2 cellular contexts compared by ENCODE assay signal in genomic region chr14:68418192-68419118, GRCh38.
TF ChIP-seq lines count a peak whose summit lies in the region.

No MANE protein-coding gene starts in this region.

TF ChIP-seq in liver, 16 proteins besides CTCF, POLR2A, EP300 and RAD21 (continued from another document):
- TF ChIP-seq NR2F2 (IDR thresholded peaks at IDR 0.05) (peak; percentile 70), JUND (IDR thresholded peaks at IDR 0.05) (no peak), FOXA2 (IDR thresholded peaks at IDR 0.05) (no peak), FOXA1 (IDR thresholded peaks at IDR 0.05) (no peak), RXRA (IDR thresholded peaks at IDR 0.05) (peak; percentile 73 to 76), ATF3 (IDR thresholded peaks at IDR 0.05) (no peak), ZBTB33 (IDR thresholded peaks at IDR 0.05) (no peak), YY1 (IDR thresholded peaks at IDR 0.05) (no peak)
- TF ChIP-seq, protein P1, sequence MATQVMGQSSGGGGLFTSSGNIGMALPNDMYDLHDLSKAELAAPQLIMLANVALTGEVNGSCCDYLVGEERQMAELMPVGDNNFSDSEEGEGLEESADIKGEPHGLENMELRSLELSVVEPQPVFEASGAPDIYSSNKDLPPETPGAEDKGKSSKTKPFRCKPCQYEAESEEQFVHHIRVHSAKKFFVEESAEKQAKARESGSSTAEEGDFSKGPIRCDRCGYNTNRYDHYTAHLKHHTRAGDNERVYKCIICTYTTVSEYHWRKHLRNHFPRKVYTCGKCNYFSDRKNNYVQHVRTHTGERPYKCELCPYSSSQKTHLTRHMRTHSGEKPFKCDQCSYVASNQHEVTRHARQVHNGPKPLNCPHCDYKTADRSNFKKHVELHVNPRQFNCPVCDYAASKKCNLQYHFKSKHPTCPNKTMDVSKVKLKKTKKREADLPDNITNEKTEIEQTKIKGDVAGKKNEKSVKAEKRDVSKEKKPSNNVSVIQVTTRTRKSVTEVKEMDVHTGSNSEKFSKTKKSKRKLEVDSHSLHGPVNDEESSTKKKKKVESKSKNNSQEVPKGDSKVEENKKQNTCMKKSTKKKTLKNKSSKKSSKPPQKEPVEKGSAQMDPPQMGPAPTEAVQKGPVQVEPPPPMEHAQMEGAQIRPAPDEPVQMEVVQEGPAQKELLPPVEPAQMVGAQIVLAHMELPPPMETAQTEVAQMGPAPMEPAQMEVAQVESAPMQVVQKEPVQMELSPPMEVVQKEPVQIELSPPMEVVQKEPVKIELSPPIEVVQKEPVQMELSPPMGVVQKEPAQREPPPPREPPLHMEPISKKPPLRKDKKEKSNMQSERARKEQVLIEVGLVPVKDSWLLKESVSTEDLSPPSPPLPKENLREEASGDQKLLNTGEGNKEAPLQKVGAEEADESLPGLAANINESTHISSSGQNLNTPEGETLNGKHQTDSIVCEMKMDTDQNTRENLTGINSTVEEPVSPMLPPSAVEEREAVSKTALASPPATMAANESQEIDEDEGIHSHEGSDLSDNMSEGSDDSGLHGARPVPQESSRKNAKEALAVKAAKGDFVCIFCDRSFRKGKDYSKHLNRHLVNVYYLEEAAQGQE (IDR thresholded peaks at IDR 0.05): no peak

TF ChIP-seq in HepG2, 621 proteins besides CTCF, POLR2A, EP300 and RAD21:
- TF ChIP-seq SOX13 (IDR thresholded peaks at IDR 0.05): no peak
- no peak for TF ChIP-seq SOX13 (CRISPR knock-in tag; conservative IDR thresholded peaks at IDR 0.05 in 1 of 2, IDR thresholded peaks at IDR 0.05 in 1 of 2)
- TF ChIP-seq IRX3 (CRISPR knock-in tag; IDR thresholded peaks at IDR 0.05; ENCODE audit: borderline replicate concordance, low read depth): no peak
- TF ChIP-seq, protein P2, sequence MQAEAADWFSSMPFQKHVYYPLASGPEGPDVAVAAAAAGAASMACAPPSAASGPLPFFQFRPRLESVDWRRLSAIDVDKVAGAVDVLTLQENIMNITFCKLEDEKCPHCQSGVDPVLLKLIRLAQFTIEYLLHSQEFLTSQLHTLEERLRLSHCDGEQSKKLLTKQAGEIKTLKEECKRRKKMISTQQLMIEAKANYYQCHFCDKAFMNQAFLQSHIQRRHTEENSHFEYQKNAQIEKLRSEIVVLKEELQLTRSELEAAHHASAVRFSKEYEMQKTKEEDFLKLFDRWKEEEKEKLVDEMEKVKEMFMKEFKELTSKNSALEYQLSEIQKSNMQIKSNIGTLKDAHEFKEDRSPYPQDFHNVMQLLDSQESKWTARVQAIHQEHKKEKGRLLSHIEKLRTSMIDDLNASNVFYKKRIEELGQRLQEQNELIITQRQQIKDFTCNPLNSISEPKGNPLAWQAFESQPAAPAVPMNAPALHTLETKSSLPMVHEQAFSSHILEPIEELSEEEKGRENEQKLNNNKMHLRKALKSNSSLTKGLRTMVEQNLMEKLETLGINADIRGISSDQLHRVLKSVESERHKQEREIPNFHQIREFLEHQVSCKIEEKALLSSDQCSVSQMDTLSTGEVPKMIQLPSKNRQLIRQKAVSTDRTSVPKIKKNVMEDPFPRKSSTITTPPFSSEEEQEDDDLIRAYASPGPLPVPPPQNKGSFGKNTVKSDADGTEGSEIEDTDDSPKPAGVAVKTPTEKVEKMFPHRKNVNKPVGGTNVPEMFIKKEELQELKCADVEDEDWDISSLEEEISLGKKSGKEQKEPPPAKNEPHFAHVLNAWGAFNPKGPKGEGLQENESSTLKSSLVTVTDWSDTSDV (CRISPR knock-in tag; IDR thresholded peaks at IDR 0.05): no peak
- TF ChIP-seq CCDC6 (CRISPR knock-in tag; IDR thresholded peaks at IDR 0.05): no peak
- TF ChIP-seq ZNF460 (CRISPR knock-in tag; IDR thresholded peaks at IDR 0.05; ENCODE audit: borderline replicate concordance): no peak
- TF ChIP-seq ZKSCAN5 (CRISPR knock-in tag; IDR thresholded peaks at IDR 0.05): no peak
- TF ChIP-seq, protein P3, sequence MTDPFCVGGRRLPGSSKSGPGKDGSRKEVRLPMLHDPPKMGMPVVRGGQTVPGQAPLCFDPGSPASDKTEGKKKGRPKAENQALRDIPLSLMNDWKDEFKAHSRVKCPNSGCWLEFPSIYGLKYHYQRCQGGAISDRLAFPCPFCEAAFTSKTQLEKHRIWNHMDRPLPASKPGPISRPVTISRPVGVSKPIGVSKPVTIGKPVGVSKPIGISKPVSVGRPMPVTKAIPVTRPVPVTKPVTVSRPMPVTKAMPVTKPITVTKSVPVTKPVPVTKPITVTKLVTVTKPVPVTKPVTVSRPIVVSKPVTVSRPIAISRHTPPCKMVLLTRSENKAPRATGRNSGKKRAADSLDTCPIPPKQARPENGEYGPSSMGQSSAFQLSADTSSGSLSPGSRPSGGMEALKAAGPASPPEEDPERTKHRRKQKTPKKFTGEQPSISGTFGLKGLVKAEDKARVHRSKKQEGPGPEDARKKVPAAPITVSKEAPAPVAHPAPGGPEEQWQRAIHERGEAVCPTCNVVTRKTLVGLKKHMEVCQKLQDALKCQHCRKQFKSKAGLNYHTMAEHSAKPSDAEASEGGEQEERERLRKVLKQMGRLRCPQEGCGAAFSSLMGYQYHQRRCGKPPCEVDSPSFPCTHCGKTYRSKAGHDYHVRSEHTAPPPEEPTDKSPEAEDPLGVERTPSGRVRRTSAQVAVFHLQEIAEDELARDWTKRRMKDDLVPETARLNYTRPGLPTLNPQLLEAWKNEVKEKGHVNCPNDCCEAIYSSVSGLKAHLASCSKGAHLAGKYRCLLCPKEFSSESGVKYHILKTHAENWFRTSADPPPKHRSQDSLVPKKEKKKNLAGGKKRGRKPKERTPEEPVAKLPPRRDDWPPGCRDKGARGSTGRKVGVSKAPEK (CRISPR knock-in tag; IDR thresholded peaks at IDR 0.05; ENCODE audit: borderline replicate concordance): no peak
- TF ChIP-seq ZNF513 (CRISPR knock-in tag; conservative IDR thresholded peaks at IDR 0.05): no peak
- no peak for TF ChIP-seq BATF2 (CRISPR knock-in tag; IDR thresholded peaks at IDR 0.05)
- TF ChIP-seq ZNF234 (CRISPR knock-in tag; conservative IDR thresholded peaks at IDR 0.05): no peak
- no peak for TF ChIP-seq ZNF3 (CRISPR knock-in tag; IDR thresholded peaks at IDR 0.05)
- no peak for TF ChIP-seq NFRKB (IDR thresholded peaks at IDR 0.05)
- no peak for TF ChIP-seq ZNF30 (CRISPR knock-in tag; IDR thresholded peaks at IDR 0.05)
- TF ChIP-seq, protein P4, sequence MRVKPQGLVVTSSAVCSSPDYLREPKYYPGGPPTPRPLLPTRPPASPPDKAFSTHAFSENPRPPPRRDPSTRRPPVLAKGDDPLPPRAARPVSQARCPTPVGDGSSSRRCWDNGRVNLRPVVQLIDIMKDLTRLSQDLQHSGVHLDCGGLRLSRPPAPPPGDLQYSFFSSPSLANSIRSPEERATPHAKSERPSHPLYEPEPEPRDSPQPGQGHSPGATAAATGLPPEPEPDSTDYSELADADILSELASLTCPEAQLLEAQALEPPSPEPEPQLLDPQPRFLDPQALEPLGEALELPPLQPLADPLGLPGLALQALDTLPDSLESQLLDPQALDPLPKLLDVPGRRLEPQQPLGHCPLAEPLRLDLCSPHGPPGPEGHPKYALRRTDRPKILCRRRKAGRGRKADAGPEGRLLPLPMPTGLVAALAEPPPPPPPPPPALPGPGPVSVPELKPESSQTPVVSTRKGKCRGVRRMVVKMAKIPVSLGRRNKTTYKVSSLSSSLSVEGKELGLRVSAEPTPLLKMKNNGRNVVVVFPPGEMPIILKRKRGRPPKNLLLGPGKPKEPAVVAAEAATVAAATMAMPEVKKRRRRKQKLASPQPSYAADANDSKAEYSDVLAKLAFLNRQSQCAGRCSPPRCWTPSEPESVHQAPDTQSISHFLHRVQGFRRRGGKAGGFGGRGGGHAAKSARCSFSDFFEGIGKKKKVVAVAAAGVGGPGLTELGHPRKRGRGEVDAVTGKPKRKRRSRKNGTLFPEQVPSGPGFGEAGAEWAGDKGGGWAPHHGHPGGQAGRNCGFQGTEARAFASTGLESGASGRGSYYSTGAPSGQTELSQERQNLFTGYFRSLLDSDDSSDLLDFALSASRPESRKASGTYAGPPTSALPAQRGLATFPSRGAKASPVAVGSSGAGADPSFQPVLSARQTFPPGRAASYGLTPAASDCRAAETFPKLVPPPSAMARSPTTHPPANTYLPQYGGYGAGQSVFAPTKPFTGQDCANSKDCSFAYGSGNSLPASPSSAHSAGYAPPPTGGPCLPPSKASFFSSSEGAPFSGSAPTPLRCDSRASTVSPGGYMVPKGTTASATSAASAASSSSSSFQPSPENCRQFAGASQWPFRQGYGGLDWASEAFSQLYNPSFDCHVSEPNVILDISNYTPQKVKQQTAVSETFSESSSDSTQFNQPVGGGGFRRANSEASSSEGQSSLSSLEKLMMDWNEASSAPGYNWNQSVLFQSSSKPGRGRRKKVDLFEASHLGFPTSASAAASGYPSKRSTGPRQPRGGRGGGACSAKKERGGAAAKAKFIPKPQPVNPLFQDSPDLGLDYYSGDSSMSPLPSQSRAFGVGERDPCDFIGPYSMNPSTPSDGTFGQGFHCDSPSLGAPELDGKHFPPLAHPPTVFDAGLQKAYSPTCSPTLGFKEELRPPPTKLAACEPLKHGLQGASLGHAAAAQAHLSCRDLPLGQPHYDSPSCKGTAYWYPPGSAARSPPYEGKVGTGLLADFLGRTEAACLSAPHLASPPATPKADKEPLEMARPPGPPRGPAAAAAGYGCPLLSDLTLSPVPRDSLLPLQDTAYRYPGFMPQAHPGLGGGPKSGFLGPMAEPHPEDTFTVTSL (CRISPR knock-in tag; IDR thresholded peaks at IDR 0.05; ENCODE audit: borderline replicate concordance): no peak
- TF ChIP-seq REPIN1 (CRISPR knock-in tag; IDR thresholded peaks at IDR 0.05; ENCODE audit: borderline replicate concordance, low read depth): no peak
- no peak for TF ChIP-seq ZMYM4 (CRISPR knock-in tag; IDR thresholded peaks at IDR 0.05)
- no peak for TF ChIP-seq REXO4 (CRISPR knock-in tag; IDR thresholded peaks at IDR 0.05; ENCODE audit: borderline replicate concordance)
- TF ChIP-seq BCL6 (CRISPR knock-in tag; IDR thresholded peaks at IDR 0.05): no peak
- TF ChIP-seq PCBP1 (IDR thresholded peaks at IDR 0.05; ENCODE audit: borderline replicate concordance, low read depth, low read length): no peak
